Comparison of ENCODE assay signal across 8 cellular contexts in the genomic region with DNA sequence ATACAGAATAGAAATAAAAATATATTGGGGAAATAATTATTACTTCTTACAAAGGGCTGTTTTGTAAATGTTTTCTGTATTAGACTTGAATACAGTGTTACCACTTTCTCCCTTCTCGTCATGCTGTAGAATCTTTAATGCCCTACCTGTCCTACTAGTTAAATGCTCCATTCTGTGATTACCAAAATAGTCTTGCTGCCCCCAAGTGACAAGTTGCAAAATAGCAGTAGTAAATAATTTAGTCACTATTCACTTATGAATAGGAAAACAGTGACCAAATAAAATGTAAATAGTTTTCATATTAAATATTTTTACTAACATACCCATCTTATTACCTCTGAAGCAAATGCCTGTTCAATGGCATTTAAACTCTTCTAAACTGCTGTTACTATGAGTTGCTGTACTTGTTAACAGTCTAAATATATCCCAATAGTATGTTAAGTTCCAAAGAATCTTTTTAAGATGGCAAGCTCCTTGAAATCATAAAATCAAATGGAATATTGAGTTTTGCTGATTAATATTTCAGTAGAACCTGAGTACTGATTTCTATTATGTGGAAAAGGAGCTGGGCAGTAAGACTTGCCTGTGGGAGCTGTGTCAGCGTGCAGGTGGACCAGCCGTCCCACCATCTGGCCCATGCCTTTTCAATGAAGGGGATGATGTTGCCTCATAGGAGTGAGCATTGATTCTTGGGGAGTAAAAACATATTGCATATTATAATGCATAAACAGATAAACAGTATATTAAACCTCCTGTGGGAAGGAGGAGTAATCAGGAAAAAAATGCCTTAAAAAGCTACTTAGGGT. TPM values are rescaled to one million over a fixed set of nuclear protein-coding genes. Genes with fewer than 3 reads are reported as not detected.
DNase-seq lines count a peak whose midpoint lies in the region; ATAC-seq, FAIRE-seq and TF ChIP-seq lines count a peak whose summit lies in the region.

No MANE protein-coding gene starts in this region.

- H3K4me3 ChIP-seq in BJ (ENCODE audit: low read depth, low read length) (no peak overlapping the region), Peyer's patch (no peak overlapping the region), fibroblast of the aortic adventitia (ENCODE audit: low read depth, low read length) (no peak overlapping the region), upper lobe of right lung (no peak overlapping the region)

- POLR2A ChIA-PET in BJ (lab: Charles Lee), result no interaction called here

- no peaks in the 10 kb centered on the region for H3K27me3 ChIP-seq in BJ (ENCODE audit: control insufficient read depth, insufficient read depth, low read length)
- no peaks in the 10 kb centered on the region for H3K27me3 ChIP-seq in Peyer's patch
- H3K27me3 ChIP-seq in upper lobe of right lung, result no peaks in the 10 kb centered on the region

- ATAC-seq in upper lobe of right lung (peak; percentile 53), HG02798 (IDR thresholded peaks at IDR 0.05; ENCODE audit: poor library complexity, unreplicated experiment) (no peak)

- intact Hi-C loops in upper lobe of right lung (cut with DNase I), result no loop called here

- peaks cover 1% of the 10 kb centered on the region; the same call in 1 of the 2 replicates for H3K36me3 ChIP-seq in BJ (ENCODE audit: control insufficient read depth, insufficient read depth, low read length)
- peaks cover 0 to 46% (median 0%) of the 10 kb centered on the region in 3 donors for H3K36me3 ChIP-seq in Peyer's patch
- H3K36me3 ChIP-seq in upper lobe of right lung, result peaks cover 24% of the 10 kb centered on the region

- peak; percentile 51 for FAIRE-seq in GM12892 (lab: Jason Lieb, UNC)

- TF ChIP-seq POLR2A in GM12892 (IDR thresholded peaks at IDR 0.05; ENCODE audit: low read depth, low read length), result no peak
- TF ChIP-seq POLR2A in Peyer's patch (IDR thresholded peaks at IDR 0.05), result no peak

- peak; percentile 54 for TF ChIP-seq CTCF in BJ (IDR thresholded peaks at IDR 0.05; ENCODE audit: insufficient read depth, low read depth, low read length)
- TF ChIP-seq CTCF in Peyer's patch (IDR thresholded peaks at IDR 0.05), result peak in 5 of 6 experiments; percentile 35 to 70 (median 61)
- TF ChIP-seq CTCF in fibroblast of the aortic adventitia (IDR thresholded peaks at IDR 0.05; ENCODE audit: insufficient read depth, low read length), result peak; percentile 53
- TF ChIP-seq CTCF in upper lobe of right lung (IDR thresholded peaks at IDR 0.05), result peak; percentile 52

- no peak overlapping the region for H3K27ac ChIP-seq in Peyer's patch
- no peak overlapping the region for H3K27ac ChIP-seq in upper lobe of right lung

- H3K4me1 ChIP-seq in Peyer's patch (no peaks in the 10 kb centered on the region), upper lobe of right lung (no peaks in the 10 kb centered on the region)

- CTCF ChIA-PET in BJ (lab: Yijun Ruan, JAX), result interaction anchor here (1.1 to 1.5 kb wide), 2 partner anchors 186 to 510 kb away, joined by 3 to 10 read pairs; no protein-coding TSS in a partner anchor

- DNase-seq in BJ (ENCODE audit: low read depth), result no peak
- no peak for DNase-seq in GM12892 (ENCODE audit: insufficient read length)
- DNase-seq in Peyer's patch, result no peak
- peak; percentile 59 for DNase-seq in fibroblast of the aortic adventitia (ENCODE audit: low read depth)
- DNase-seq in upper lobe of right lung, result no peak
- DNase-seq in activated CD4-positive, CD25-positive, alpha-beta regulatory T cell treated with anti-CD3 and anti-CD28 coated beads, Interleukin-2, amount 50 U/mL, for 72 hours, result no peak
- DNase-seq in cortex of kidney (lab: John Stamatoyannopoulos, UW), result no peak

- H3K9me3 ChIP-seq in Peyer's patch (no peaks in the 10 kb centered on the region), upper lobe of right lung (no peaks in the 10 kb centered on the region)

RNA-seq across cellular contexts. Expression of a gene that starts 18.1 kb away (rescaled TPM):
- 0.07 TPM in 1 of 2 replicates, not detected in the other for polyA plus RNA-seq in BJ (2011; rRNA removed)
- polyA minus RNA-seq in BJ (2011; rRNA and poly(A)+ RNA removed), result 0.09 TPM in 1 of 2 replicates, not detected in the other
- polyA plus RNA-seq in GM12892 (2012; ENCODE audit: missing spikeins), result not detected
- total RNA-seq in Peyer's patch (under 1 TPM in 2 of 4 donors, not detected in 2; 0.40 to 0.76 TPM), fibroblast of the aortic adventitia (ENCODE audit: low replicate concordance) (not detected in 2 replicates), upper lobe of right lung (not detected)
